ENCODE assay signal across 7 cellular contexts in the genomic region with DNA sequence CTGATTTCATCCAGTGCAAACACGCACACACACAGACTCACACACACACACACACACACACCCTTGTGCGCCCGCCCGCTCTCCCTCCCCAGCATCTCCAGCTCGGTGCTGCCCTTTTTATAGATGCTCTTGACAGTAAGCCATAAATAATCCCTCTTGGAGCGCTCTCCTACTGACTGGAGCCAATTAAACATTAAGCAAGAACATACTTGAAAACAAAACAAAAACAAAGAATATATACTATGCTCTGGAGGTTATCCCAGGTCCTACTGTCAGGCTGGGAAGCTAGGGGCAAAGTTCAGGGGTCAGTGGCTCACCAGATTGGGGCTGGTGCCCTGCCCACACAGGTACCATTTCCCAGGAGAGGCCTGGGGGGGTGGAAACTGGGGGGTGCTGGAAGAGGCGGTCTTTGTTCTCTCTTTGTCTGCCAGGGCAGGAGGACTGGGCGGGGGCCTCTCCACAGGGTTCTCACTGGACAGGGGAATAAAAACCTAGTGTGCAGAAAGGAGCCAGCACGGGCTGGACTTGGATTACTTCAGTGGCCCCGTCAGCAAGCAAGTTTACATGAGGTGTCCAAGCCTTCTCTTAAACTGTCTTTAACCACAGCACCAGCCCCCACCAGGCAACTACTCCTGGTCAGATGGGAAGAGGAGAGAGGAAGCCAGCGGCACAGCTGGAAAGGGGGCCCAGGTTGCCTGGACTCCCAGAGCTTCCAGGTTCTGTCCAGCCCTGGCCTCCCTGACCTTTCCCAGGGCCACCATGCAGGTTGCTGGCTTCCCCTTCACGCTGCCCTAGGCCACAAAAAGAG. TPM values are rescaled to one million over a fixed set of nuclear protein-coding genes. Genes with fewer than 3 reads are reported as not detected.
DNase-seq lines count a peak whose midpoint lies in the region; ATAC-seq and TF ChIP-seq lines count a peak whose summit lies in the region.

No MANE protein-coding gene starts in this region.

- H3K36me3 Mint-ChIP-seq in IgD-negative memory B cell = peaks cover 4% of the 10 kb centered on the region

- no peak overlapping the region for H3K9ac ChIP-seq in skeletal muscle satellite cell (ENCODE audit: low read depth, low read length)

- BruUV-seq in OCI-LY7 (replicated peaks; lab: Mats Ljungman, UMichigan) = no TSS peak

- no peaks in the 10 kb centered on the region for H3K9me3 ChIP-seq in OCI-LY7 (ENCODE audit: low read length)
- H3K9me3 ChIP-seq in skeletal muscle satellite cell (replicated peaks; ENCODE audit: low read length) = no peaks in the 10 kb centered on the region

- H3K4me3 ChIP-seq in OCI-LY7 (ENCODE audit: low read depth, low read length, poor library complexity, severe bottlenecking) (peak overlapping the region; percentile 15), skeletal muscle satellite cell (ENCODE audit: low read length) (no peak overlapping the region)

- POLR2A ChIA-PET in OCI-LY7 (lab: Charles Lee) = interaction anchor here (0.8 to 2.7 kb wide), 3 partner anchors 13 to 74 kb away, joined by 3 to 15 read pairs (median 3); no protein-coding TSS in a partner anchor

- H3K4me3 Mint-ChIP-seq in IgD-negative memory B cell = peak overlapping the region in 3 of 4 donors; percentile 77 to 94 (median 93)

- H3K27ac ChIP-seq in OCI-LY7 (ENCODE audit: low read depth, low read length, poor library complexity, severe bottlenecking) = peak overlapping the region; percentile 40

- H3K36me3 ChIP-seq in OCI-LY7 (ENCODE audit: insufficient read depth, low read length) (no peaks in the 10 kb centered on the region), skeletal muscle satellite cell (ENCODE audit: insufficient read depth, low read length) (no peaks in the 10 kb centered on the region)

- H3K4me2 ChIP-seq in OCI-LY7 (ENCODE audit: low read length) = peak overlapping the region; percentile 64
- H3K4me2 ChIP-seq in skeletal muscle satellite cell (ENCODE audit: low read length) = peak overlapping the region; percentile 30

- no peaks in the 10 kb centered on the region for H4K20me1 ChIP-seq in OCI-LY7 (ENCODE audit: insufficient read depth, low read length)

- no peaks in the 10 kb centered on the region for H3K9me2 ChIP-seq in OCI-LY7 (ENCODE audit: insufficient read depth, low read length)

- CTCF ChIA-PET in OCI-LY7 (lab: Charles Lee; ENCODE audit: unreplicated experiment) = interaction anchor here (0.6 to 1.2 kb wide), 2 partner anchors 14 to 19 kb away, joined by 3 to 5 read pairs; no protein-coding TSS in a partner anchor

- TF ChIP-seq CTCF in OCI-LY7 (conservative IDR thresholded peaks at IDR 0.05; ENCODE audit: low read length) = no peak

- peak overlapping the region; percentile 66 for H2AFZ ChIP-seq in OCI-LY7 (ENCODE audit: low read length)

- H3K27me3 ChIP-seq in skeletal muscle satellite cell (ENCODE audit: control insufficient read depth, insufficient read depth, low read length) = peaks cover 3% of the 10 kb centered on the region

- H3K27me3 Mint-ChIP-seq in IgD-negative memory B cell = no peaks in the 10 kb centered on the region

- H3K27ac Mint-ChIP-seq in IgD-negative memory B cell = peak overlapping the region; percentile 92 to 97 (median 95)

- DNase-seq in OCI-LY7 (ENCODE audit: low spot score) (no peak), Right ventricle myocardium superior (peak; percentile 87), HK-2 (ENCODE audit: unreplicated experiment) (no peak)
- DNase-seq in stimulated activated naive CD4-positive, alpha-beta T cell treated with Interleukin-2 at 50 U/mL for 16 hours (lab: John Stamatoyannopoulos, UW) = no peak

- ATAC-seq in Right ventricle myocardium superior (ENCODE audit: poor library complexity) (peak; percentile 92), HG02885 (IDR thresholded peaks at IDR 0.05; ENCODE audit: poor library complexity, unreplicated experiment) (no peak)

- no peaks in the 10 kb centered on the region for H3K79me2 ChIP-seq in OCI-LY7 (ENCODE audit: insufficient read depth, low read depth, low read length)

- no peaks in the 10 kb centered on the region for H3K9me3 Mint-ChIP-seq in IgD-negative memory B cell

- intact Hi-C loops in OCI-LY7 (cut with micrococcal nuclease; ENCODE audit: unreplicated experiment) = no loop called here
- intact Hi-C loops in Right ventricle myocardium superior (cut with DNase I) = no loop called here

- peaks cover 47 to 53% (median 53%) of the 10 kb centered on the region in 3 donors for H3K4me1 Mint-ChIP-seq in IgD-negative memory B cell

- peaks cover 72% of the 10 kb centered on the region for H3K4me1 ChIP-seq in OCI-LY7 (ENCODE audit: insufficient read depth, low read length, poor library complexity, severe bottlenecking)
- H3K4me1 ChIP-seq in skeletal muscle satellite cell (ENCODE audit: control insufficient read depth, insufficient read depth, low read length) = peaks cover 28% of the 10 kb centered on the region

RNA-seq across cellular contexts. Expression of a gene that starts 16.1 kb away (rescaled TPM):
- polyA plus RNA-seq in IgD-negative memory B cell = 5.8 TPM
- total RNA-seq in OCI-LY7 (2014; rRNA removed; shearing (Covaris generic)) = 4.8 and 5.3 TPM in 2 replicates
- total RNA-seq in OCI-LY7 (2022) (11.1 and 11.3 TPM in 2 replicates), Right ventricle myocardium superior (3.4 TPM)
- total RNA-seq in skeletal muscle satellite cell (2012; rRNA removed) = under 0.01 and 0.44 TPM in 2 replicates

RNA-seq across cellular contexts. Expression of a gene that starts 53.6 kb away (rescaled TPM):
- 753 TPM for polyA plus RNA-seq in IgD-negative memory B cell
- 188 and 250 TPM in 2 replicates for total RNA-seq in OCI-LY7 (2014; rRNA removed; shearing (Covaris generic))
- total RNA-seq in OCI-LY7 (2022) (130 TPM in 2 replicates), Right ventricle myocardium superior (196 TPM)
- 61.1 and 87.6 TPM in 2 replicates for total RNA-seq in skeletal muscle satellite cell (2012; rRNA removed)
